ENCODE assay signal across 8 cellular contexts in genomic region chr10:30186371-30186875, GRCh38.
DNase-seq lines count a peak whose midpoint lies in the region; ATAC-seq, FAIRE-seq and TF ChIP-seq lines count a peak whose summit lies in the region.

No MANE protein-coding gene starts in this region.

- H3K4me3 ChIP-seq in gastroesophageal sphincter (peak overlapping the region in 1 of 2 donors; percentile 13), smooth muscle cell (no peak overlapping the region)

- peaks cover 17% of the 10 kb centered on the region for H3F3A ChIP-seq in smooth muscle cell (ENCODE audit: low read depth)

- peak; percentile 46 for FAIRE-seq in RCC 7860 (lab: Jason Lieb, UNC)

- no peaks in the 10 kb centered on the region for H3K27me3 ChIP-seq in gastroesophageal sphincter
- no peaks in the 10 kb centered on the region for H3K27me3 ChIP-seq in smooth muscle cell (ENCODE audit: low read depth)

- no peak overlapping the region for H2AFZ ChIP-seq in smooth muscle cell (ENCODE audit: low read depth)

- no peak overlapping the region for H3K27ac Mint-ChIP-seq in activated T-cell treated with anti-CD3 and anti-CD28 coated beads, Interleukin-2, amount 50 U/mL, for 72 hours

- no peaks in the 10 kb centered on the region for H3K79me2 ChIP-seq in smooth muscle cell (ENCODE audit: low read depth)

- H3K9me3 Mint-ChIP-seq in activated T-cell treated with anti-CD3 and anti-CD28 coated beads, Interleukin-2, amount 50 U/mL, for 72 hours: no peaks in the 10 kb centered on the region

- DNase-seq in RCC 7860 (ENCODE audit: low spot score) (peak; percentile 75), smooth muscle cell (lab: John Stamatoyannopoulos, UW; ENCODE audit: unreplicated experiment) (no peak), GM20000 (ENCODE audit: low spot score) (no peak)
- no peak for DNase-seq in stimulated activated CD4-positive, alpha-beta T cell treated with anti-CD3 and anti-CD28 coated beads, Interleukin-2, amount 100 ng/mL, for 24 hours
- DNase-seq in NK-92 treated with Interleukin-12 subunit alpha and Interleukin-12 subunit beta, amount 100 ng/mL, for 24 hours (lab: John Stamatoyannopoulos, UW): no peak
- DNase-seq in activated T-cell treated with anti-CD3 and anti-CD28 coated beads, Interleukin-2, amount 50 U/mL, for 72 hours: no peak

- TF ChIP-seq CTCF in gastroesophageal sphincter (IDR thresholded peaks at IDR 0.05) (peak in 1 of 4 experiments; percentile 20), smooth muscle cell (IDR thresholded peaks at IDR 0.05; ENCODE audit: borderline replicate concordance, insufficient read depth, poor library complexity, severe bottlenecking) (no peak), GM20000 (IDR thresholded peaks at IDR 0.05; ENCODE audit: extremely low read depth, missing control alignments) (no peak)

- H3K36me3 Mint-ChIP-seq in activated T-cell treated with anti-CD3 and anti-CD28 coated beads, Interleukin-2, amount 50 U/mL, for 72 hours (ENCODE audit: insufficient read depth in 2 of 2): no peaks in the 10 kb centered on the region

- no peaks in the 10 kb centered on the region for H3K9me3 ChIP-seq in gastroesophageal sphincter
- H3K9me3 ChIP-seq in smooth muscle cell (replicated peaks; ENCODE audit: low read depth): no peaks in the 10 kb centered on the region

- no peak overlapping the region for H3K9ac ChIP-seq in smooth muscle cell (ENCODE audit: low read depth)

- H3K27ac ChIP-seq in gastroesophageal sphincter (peak overlapping the region in 3 of 4 donors; percentile 46 to 69 (median 53)), smooth muscle cell (ENCODE audit: low read depth) (peak overlapping the region; percentile 54)

- no peaks in the 10 kb centered on the region for H4K20me1 ChIP-seq in smooth muscle cell (ENCODE audit: low read depth)

- ATAC-seq in GM18907 (IDR thresholded peaks at IDR 0.05; ENCODE audit: unreplicated experiment) (peak; percentile 51), gastroesophageal sphincter (no peak)
- no peak for ATAC-seq in activated T-cell treated with anti-CD3 and anti-CD28 coated beads, Interleukin-2, amount 50 U/mL, for 72 hours (replicated peaks in 1 of 2)

- no peak for TF ChIP-seq EP300 in gastroesophageal sphincter (IDR thresholded peaks at IDR 0.05)

- H3K4me1 ChIP-seq in gastroesophageal sphincter: peaks cover 0 to 37% (median 4%) of the 10 kb centered on the region in 3 donors
- H3K4me1 ChIP-seq in smooth muscle cell (ENCODE audit: low read depth): peaks cover 20% of the 10 kb centered on the region

- peak overlapping the region; percentile 53 for H3K4me2 ChIP-seq in smooth muscle cell

- no peaks in the 10 kb centered on the region for H3K27me3 Mint-ChIP-seq in activated T-cell treated with anti-CD3 and anti-CD28 coated beads, Interleukin-2, amount 50 U/mL, for 72 hours (ENCODE audit: low read depth)

- H3K4me3 Mint-ChIP-seq in activated T-cell treated with anti-CD3 and anti-CD28 coated beads, Interleukin-2, amount 50 U/mL, for 72 hours: no peak overlapping the region

- 71% methylated on average over 9 of the region's 10 CpGs; no CpG with 5 or more reads in 1 of the 2 donors for WGBS in gastroesophageal sphincter (ENCODE audit: low coverage in 1 of 2), 2 donors
- WGBS in smooth muscle cell (ENCODE audit: low lambda C conversion rate): 85% methylated on average over 10 of the region's 10 CpGs

- H3K4me1 Mint-ChIP-seq in activated T-cell treated with anti-CD3 and anti-CD28 coated beads, Interleukin-2, amount 50 U/mL, for 72 hours (ENCODE audit: low read depth): no peaks in the 10 kb centered on the region

- no peak for TF ChIP-seq POLR2A in gastroesophageal sphincter (IDR thresholded peaks at IDR 0.05)

- H3K36me3 ChIP-seq in gastroesophageal sphincter (no peaks in the 10 kb centered on the region), smooth muscle cell (ENCODE audit: low read depth) (no peaks in the 10 kb centered on the region)
